Comparison of ENCODE assay signal across 22 cellular contexts in the genomic region with DNA sequence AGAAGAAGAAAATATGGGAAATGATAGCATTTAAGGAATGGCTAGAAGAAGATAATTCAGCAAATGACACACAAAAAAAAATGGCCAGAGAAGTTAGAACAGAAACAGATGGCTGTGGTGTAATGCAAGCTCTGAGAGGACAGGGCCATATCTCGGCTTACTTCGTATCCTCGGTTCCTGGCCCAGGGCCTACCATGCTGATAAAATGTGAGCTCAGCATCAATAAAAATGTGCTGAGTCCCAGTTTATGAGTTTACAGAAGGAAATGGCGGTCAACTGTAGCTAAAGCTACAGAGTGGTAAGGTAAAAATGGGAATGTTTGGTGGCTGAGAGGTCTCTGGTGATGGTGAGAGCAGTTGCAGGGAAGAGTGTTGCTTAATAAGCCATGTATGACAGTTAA. TPM values are rescaled to one million over a fixed set of nuclear protein-coding genes. Genes with fewer than 3 reads are reported as not detected.
DNase-seq lines count a peak whose midpoint lies in the region; ATAC-seq and TF ChIP-seq lines count a peak whose summit lies in the region.
"Had no signal": no experiment of that assay in that cellular context is flagged by ENCODE, and none has a peak within 500 bp of the region (broad histone marks: within the 10 kb centered on the region; RNA-seq: fewer than 3 reads in every experiment).

No MANE protein-coding gene starts in this region.

- H3K4me3 Mint-ChIP-seq in activated CD4-positive, alpha-beta T cell treated with anti-CD3 and anti-CD28 coated beads for 36 hours, result no peak overlapping the region
- H3K4me3 Mint-ChIP-seq: activated naive CD8-positive, alpha-beta T cell treated with anti-CD3 and anti-CD28 coated beads, Interleukin-2, amount 50 U/mL, for 24 hours; CD14-positive monocyte had no signal

- peaks cover 0 to 13% (median 0%) of the 10 kb centered on the region in 11 donors for H3K9me3 ChIP-seq in heart right ventricle
- H3K9me3 ChIP-seq in mucosa of descending colon, result no peaks in the 10 kb centered on the region
- no peaks in the 10 kb centered on the region for H3K9me3 ChIP-seq in uterus
- H3K9me3 ChIP-seq in body of pancreas, result no peaks in the 10 kb centered on the region
- H3K9me3 ChIP-seq: testis had no signal

- TF ChIP-seq POLR2A in uterus (IDR thresholded peaks at IDR 0.05) (no peak), body of pancreas (IDR thresholded peaks at IDR 0.05) (no peak)

- H3K27ac Mint-ChIP-seq in activated CD4-positive, alpha-beta T cell treated with anti-CD3 and anti-CD28 coated beads for 36 hours, result no peak overlapping the region

- peaks cover 2% of the 10 kb centered on the region for H3K9me3 Mint-ChIP-seq in activated CD4-positive, alpha-beta T cell treated with anti-CD3 and anti-CD28 coated beads for 36 hours (ENCODE audit: low read depth)
- H3K9me3 Mint-ChIP-seq: activated naive CD8-positive, alpha-beta T cell treated with anti-CD3 and anti-CD28 coated beads, Interleukin-2, amount 50 U/mL, for 24 hours had no signal

- H3K27me3 ChIP-seq in heart right ventricle (no peaks in the 10 kb centered on the region), uterus (no peaks in the 10 kb centered on the region), body of pancreas (no peaks in the 10 kb centered on the region)
- H3K27me3 ChIP-seq: testis had no signal

- peak overlapping the region in 7 of 10 donors; percentile 57 to 81 (median 77) for H3K27ac ChIP-seq in heart right ventricle
- peak overlapping the region; percentile 34 for H3K27ac ChIP-seq in angular gyrus (ENCODE audit: low read depth, low read length)
- peak overlapping the region; percentile 67 to 89 for H3K27ac ChIP-seq in uterus
- H3K27ac ChIP-seq in body of pancreas, result no peak overlapping the region
- H3K27ac ChIP-seq: testis had no signal

- peaks cover 0 to 60% (median 17%) of the 10 kb centered on the region in 9 donors for H3K36me3 ChIP-seq in heart right ventricle
- H3K36me3 ChIP-seq in mucosa of descending colon (ENCODE audit: low read depth), result no peaks in the 10 kb centered on the region
- no peaks in the 10 kb centered on the region for H3K36me3 ChIP-seq in uterus
- H3K36me3 ChIP-seq in body of pancreas (replicated peaks in 1 of 2; ENCODE audit: insufficient read depth in 1 of 2, low read depth in 2 of 2), result peaks cover 0 to 7% of the 10 kb centered on the region in 2 donors

- no peaks in the 10 kb centered on the region for H3K27me3 Mint-ChIP-seq in activated CD4-positive, alpha-beta T cell treated with anti-CD3 and anti-CD28 coated beads for 36 hours
- H3K27me3 Mint-ChIP-seq: activated naive CD8-positive, alpha-beta T cell treated with anti-CD3 and anti-CD28 coated beads, Interleukin-2, amount 50 U/mL, for 24 hours had no signal

- DNase-seq in heart right ventricle, result no peak
- no peak for DNase-seq in left cardiac atrium
- peak in 1 of 3 donors; percentile 29 for DNase-seq in mucosa of descending colon
- DNase-seq in uterus, result no peak
- DNase-seq in body of pancreas, result no peak
- DNase-seq in activated CD4-positive, alpha-beta T cell treated with anti-CD3 and anti-CD28 coated beads for 36 hours, result no peak
- DNase-seq: activated CD4-positive, alpha-beta T cell treated with anti-CD3 and anti-CD28 coated beads for 4 hours; activated naive CD8-positive, alpha-beta T cell treated with anti-CD3 and anti-CD28 coated beads, Interleukin-2, amount 50 U/mL, for 24 hours; DMS 273 treated with DMSO at 0.1 percent for 48 hours; HCEC 1CT; NCI-H187; NCI-H69; RPMI8226; SK-N-SH; stimulated activated CD4-positive, alpha-beta T cell treated with anti-CD3 and anti-CD28 coated beads, Interleukin-2, amount 100 ng/mL, for 48 hours; stimulated activated naive CD4-positive, alpha-beta T cell; T-helper 2 cell; testis had no signal

- no peak overlapping the region for H3K4me3 ChIP-seq in heart right ventricle
- H3K4me3 ChIP-seq in mucosa of descending colon, result no peak overlapping the region
- no peak overlapping the region for H3K4me3 ChIP-seq in uterus
- no peak overlapping the region for H3K4me3 ChIP-seq in body of pancreas
- H3K4me3 ChIP-seq: testis had no signal

- intact Hi-C loops in heart right ventricle (cut with DNase I) (loop anchor here in 7 of 10 donors (10.0 kb wide), 5 partner anchors 245 to 665 kb away; a partner anchor contains a TSS), left cardiac atrium (cut with DNase I) (loop anchor here in 1 of 2 donors (10.0 kb wide), 2 partner anchors 255 to 355 kb away; a partner anchor contains a TSS), mucosa of descending colon (cut with DNase I, micrococcal nuclease) (no loop called here), uterus (cut with DNase I; ENCODE audit: low total_unique reads) (no loop called here), body of pancreas (cut with DNase I) (no loop called here)
- intact Hi-C loops in activated CD4-positive, alpha-beta T cell treated with anti-CD3 and anti-CD28 coated beads for 36 hours (cut with DNase I, micrococcal nuclease), result no loop called here

- peaks cover 21% of the 10 kb centered on the region for H3K36me3 Mint-ChIP-seq in activated CD4-positive, alpha-beta T cell treated with anti-CD3 and anti-CD28 coated beads for 36 hours (ENCODE audit: low read depth)

- WGBS in heart right ventricle, 2 donors, result 48 to 65% methylated on average over 4 of the region's 4 CpGs
- 78 to 82% methylated on average over 4 of the region's 4 CpGs for WGBS in body of pancreas, 2 donors

- CTCF ChIA-PET in activated CD4-positive, alpha-beta T cell treated with anti-CD3 and anti-CD28 coated beads for 36 hours (lab: Charles Lee), result interaction anchor here (0.9 kb wide), 1 partner anchor 10 kb away, joined by 3 read pairs; no protein-coding TSS in a partner anchor

- H3K4me1 Mint-ChIP-seq in activated CD4-positive, alpha-beta T cell treated with anti-CD3 and anti-CD28 coated beads for 36 hours, result peaks cover 4% of the 10 kb centered on the region
- H3K4me1 Mint-ChIP-seq: activated naive CD8-positive, alpha-beta T cell treated with anti-CD3 and anti-CD28 coated beads, Interleukin-2, amount 50 U/mL, for 24 hours had no signal

- POLR2A ChIA-PET in activated CD4-positive, alpha-beta T cell treated with anti-CD3 and anti-CD28 coated beads for 36 hours (lab: Charles Lee), result no interaction called here

- TF ChIP-seq CTCF in heart right ventricle (IDR thresholded peaks at IDR 0.05) (no peak), mucosa of descending colon (IDR thresholded peaks at IDR 0.05) (no peak), uterus (IDR thresholded peaks at IDR 0.05) (no peak), body of pancreas (IDR thresholded peaks at IDR 0.05) (no peak)

- peaks cover 7 to 37% (median 18%) of the 10 kb centered on the region in 9 donors for H3K4me1 ChIP-seq in heart right ventricle
- no peaks in the 10 kb centered on the region for H3K4me1 ChIP-seq in mucosa of descending colon (ENCODE audit: low read depth)
- H3K4me1 ChIP-seq in uterus, result peaks cover 0 to 14% of the 10 kb centered on the region in 2 donors
- no peaks in the 10 kb centered on the region for H3K4me1 ChIP-seq in body of pancreas
- H3K4me1 ChIP-seq: testis had no signal

- peak in 3 of 8 donors; percentile 27 to 56 (median 46) for ATAC-seq in heart right ventricle
- no peak for ATAC-seq in left cardiac atrium
- peak; percentile 82 for ATAC-seq in mucosa of descending colon
- ATAC-seq in HG03135 (IDR thresholded peaks at IDR 0.05; ENCODE audit: unreplicated experiment), result no peak
- ATAC-seq in body of pancreas, result no peak
- ATAC-seq in activated CD4-positive, alpha-beta T cell treated with anti-CD3 and anti-CD28 coated beads for 36 hours, result no peak
- ATAC-seq: activated naive CD8-positive, alpha-beta T cell treated with anti-CD3 and anti-CD28 coated beads, Interleukin-2, amount 50 U/mL, for 24 hours; HepG2 had no signal

RNA-seq across cellular contexts. Expression of a gene that starts 40.8 kb away (rescaled TPM):
- 10 to 100 TPM; 45.0 to 80.3 (median 64.8) TPM for total RNA-seq in heart right ventricle
- polyA plus RNA-seq in heart right ventricle, result 10 to 100 TPM; 21.4 to 25.4 TPM
- 10 to 100 TPM; 31.7 to 58.8 TPM for total RNA-seq in left cardiac atrium
- 10 to 100 TPM; 41.2 to 81.5 (median 71.4) TPM for total RNA-seq in mucosa of descending colon
- total RNA-seq in uterus, result 100 to 1,000 TPM in 3 of 4 donors, 10 to 100 TPM in 1; 48.3 to 169 (median 130) TPM
- total RNA-seq in body of pancreas, result 10 to 100 TPM; 30.3 to 48.8 TPM
- total RNA-seq in activated CD4-positive, alpha-beta T cell treated with anti-CD3 and anti-CD28 coated beads for 36 hours, result 10 to 100 TPM; 17.8 to 25.4 TPM

Comparison
In these comparisons a context has a peak if more than half of its experiments do, and no peak if none do; other contexts are left out.
1. H3K27ac ChIP-seq: peak in heart right ventricle (7 of 10), angular gyrus (single experiment) and uterus (2 of 2); none in body of pancreas (0 of 4).
2. intact Hi-C loops: an anchor here in heart right ventricle (10.0 kb wide); none called in mucosa of descending colon, uterus, body of pancreas and activated CD4-positive, alpha-beta T cell treated with anti-CD3 and anti-CD28 coated beads for 36 hours.